Comparison of ENCODE assay signal across 8 cellular contexts in the genomic region with DNA sequence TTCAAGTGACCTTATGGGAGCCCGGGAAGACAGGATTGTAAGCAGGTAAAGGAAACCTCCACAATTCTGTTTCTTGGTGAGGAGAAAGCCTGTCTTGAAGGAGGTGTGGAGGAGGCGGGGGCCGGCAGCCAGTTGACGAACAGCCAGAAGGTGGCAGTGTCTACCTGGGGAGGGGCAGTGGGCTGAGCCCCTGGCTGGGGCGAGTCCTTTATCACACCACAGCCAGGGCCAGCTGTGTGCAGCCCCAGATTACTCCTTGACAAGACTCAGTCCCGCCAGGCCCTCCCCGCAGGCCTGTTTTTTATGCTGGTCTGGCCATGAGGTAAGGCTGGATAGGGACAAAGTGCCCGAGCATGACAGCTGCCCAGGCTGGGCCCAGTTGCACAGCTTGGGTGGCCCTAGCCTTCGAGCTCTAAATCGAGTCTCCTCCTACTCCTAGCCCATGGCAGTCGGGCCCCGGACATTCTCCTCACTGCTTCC. TPM values are rescaled to one million over a fixed set of nuclear protein-coding genes. Genes with fewer than 3 reads are reported as not detected.
A peak's percentile ranks its signal among the peaks of the same experiment; 100 is the strongest.
DNase-seq lines count a peak whose midpoint lies in the region; ATAC-seq and TF ChIP-seq lines count a peak whose summit lies in the region.

No MANE protein-coding gene starts in this region.

- H3K56ac ChIP-seq in mesendoderm (ENCODE audit: low read length) = peak overlapping the region; percentile 62

- peak overlapping the region; percentile 3 for H3K9ac ChIP-seq in mesendoderm (ENCODE audit: low read length)

- H3K4me3 ChIP-seq in Caco-2 (ENCODE audit: low read depth, low read length) (no peak overlapping the region), H7 (ENCODE audit: insufficient read depth, low read depth, low read length) (no peak overlapping the region), dorsolateral prefrontal cortex (no peak overlapping the region), mesendoderm (ENCODE audit: low read length) (no peak overlapping the region)

- no peak overlapping the region for H3K4me3 Mint-ChIP-seq in Caco-2 (ENCODE audit: unreplicated experiment)
- H3K4me3 Mint-ChIP-seq in activated CD4-positive, alpha-beta T cell treated with anti-CD3 and anti-CD28 coated beads for 36 hours = peak overlapping the region; percentile 20

- no peak overlapping the region for H3K4me2 ChIP-seq in mesendoderm (ENCODE audit: low read length)

- no peaks in the 10 kb centered on the region for H3K79me2 ChIP-seq in mesendoderm (ENCODE audit: control insufficient read depth, insufficient read depth, low read length)

- H3K18ac ChIP-seq in mesendoderm (ENCODE audit: low read length) = no peak overlapping the region

- H3K79me1 ChIP-seq in mesendoderm (ENCODE audit: low read length) = no peaks in the 10 kb centered on the region

- peak overlapping the region in 1 of 59 donors; percentile 18 for H3K27ac ChIP-seq in dorsolateral prefrontal cortex
- H3K27ac ChIP-seq in mesendoderm (ENCODE audit: low read depth, low read length) = no peak overlapping the region

- intact Hi-C loops in Caco-2 (cut with micrococcal nuclease; ENCODE audit: unreplicated experiment) (loop anchor here (1.0 to 5.0 kb wide), 2 partner anchors 78 to 144 kb away; no protein-coding TSS in a partner anchor), dorsolateral prefrontal cortex (cut with DNase I) (no loop called here)
- intact Hi-C loops in activated CD4-positive, alpha-beta T cell treated with anti-CD3 and anti-CD28 coated beads for 36 hours (cut with DNase I, micrococcal nuclease) = loop anchor here (1.0 to 5.0 kb wide), 8 partner anchors 41 to 339 kb away; a partner anchor contains a TSS

- H3K27me3 ChIP-seq in Caco-2 (replicated peaks; ENCODE audit: control insufficient read depth, insufficient read depth, low read length) = no peaks in the 10 kb centered on the region
- no peaks in the 10 kb centered on the region for H3K27me3 ChIP-seq in H7 (ENCODE audit: control insufficient read depth, insufficient read depth, low read length)
- no peaks in the 10 kb centered on the region for H3K27me3 ChIP-seq in dorsolateral prefrontal cortex
- no peaks in the 10 kb centered on the region for H3K27me3 ChIP-seq in mesendoderm (ENCODE audit: insufficient read depth, low read length, poor library complexity)

- H3K9me3 ChIP-seq in Caco-2 = 0 out of 2 replicates have a peak, but pooled peaks cover 4% of the 10 kb centered on the region

- H4K8ac ChIP-seq in mesendoderm (ENCODE audit: low read depth, low read length) = no peak overlapping the region

- no peaks in the 10 kb centered on the region for H3K27me3 Mint-ChIP-seq in Caco-2 (ENCODE audit: insufficient read depth, unreplicated experiment)
- no peaks in the 10 kb centered on the region for H3K27me3 Mint-ChIP-seq in activated CD4-positive, alpha-beta T cell treated with anti-CD3 and anti-CD28 coated beads for 36 hours

- H2BK5ac ChIP-seq in mesendoderm (ENCODE audit: low read length) = no peak overlapping the region

- no peaks in the 10 kb centered on the region for H3K36me3 Mint-ChIP-seq in Caco-2 (ENCODE audit: insufficient read depth, unreplicated experiment)
- peaks cover 5% of the 10 kb centered on the region for H3K36me3 Mint-ChIP-seq in activated CD4-positive, alpha-beta T cell treated with anti-CD3 and anti-CD28 coated beads for 36 hours (ENCODE audit: low read depth)

- no peak overlapping the region for H2BK15ac ChIP-seq in mesendoderm (replicated peaks; ENCODE audit: low read depth)

- H3K4me1 Mint-ChIP-seq in Caco-2 (ENCODE audit: low read depth, unreplicated experiment) = peaks cover 7% of the 10 kb centered on the region
- peaks cover 38% of the 10 kb centered on the region for H3K4me1 Mint-ChIP-seq in activated CD4-positive, alpha-beta T cell treated with anti-CD3 and anti-CD28 coated beads for 36 hours

- no CpG with 5 or more reads among the region's 12 CpGs for WGBS in mesendoderm (ENCODE audit: extremely low coverage, insufficient coverage, low lambda C conversion rate)

- H4K5ac ChIP-seq in mesendoderm (ENCODE audit: low read length) = no peak overlapping the region

- no peak overlapping the region for H3K23ac ChIP-seq in mesendoderm (ENCODE audit: low read length)

- peak; percentile 92 for ATAC-seq in activated CD4-positive, alpha-beta T cell treated with anti-CD3 and anti-CD28 coated beads for 36 hours

- DNase-seq in Caco-2 = peak; percentile 83 to 88
- DNase-seq in H7 = peak; percentile 96
- DNase-seq in NCI-H510A treated with DMSO at 0.1 percent for 48 hours (lab: John Stamatoyannopoulos, UW) = peak; percentile 79
- DNase-seq in activated CD4-positive, alpha-beta T cell treated with anti-CD3 and anti-CD28 coated beads for 36 hours = peak; percentile 90
- peak in 6 of 10 donors; percentile 13 to 53 (median 42) for DNase-seq in dorsolateral prefrontal cortex
- DNase-seq in mesendoderm = peak; percentile 93
- peak; percentile 16 for DNase-seq in stimulated activated CD8-positive, alpha-beta memory T cell treated with anti-CD3 and anti-CD28 coated beads, Interleukin-7, amount 100 ng/mL, for 24 hours (ENCODE audit: low read depth)
- no peak for DNase-seq in NCI-H446 treated with DMSO at 0.1 percent for 48 hours (lab: John Stamatoyannopoulos, UW)

- H3K4ac ChIP-seq in mesendoderm (ENCODE audit: low read depth, low read length) = no peak overlapping the region

- H3K36me3 ChIP-seq in Caco-2 (ENCODE audit: control insufficient read depth, insufficient read depth, low read length) = no peaks in the 10 kb centered on the region
- H3K36me3 ChIP-seq in H7 (replicated peaks; ENCODE audit: control insufficient read depth, insufficient read depth, low read length) = no peaks in the 10 kb centered on the region
- no peaks in the 10 kb centered on the region for H3K36me3 ChIP-seq in mesendoderm (ENCODE audit: control insufficient read depth, insufficient read depth, low read length)

- H2AK5ac ChIP-seq in mesendoderm (ENCODE audit: low read length) = no peak overlapping the region

- TF ChIP-seq CTCF in Caco-2 (IDR thresholded peaks at IDR 0.05; ENCODE audit: insufficient read depth in 1 of 2, low read depth in 1 of 2, low read length in 1 of 2, severe bottlenecking in 1 of 2, unreplicated experiment in 1 of 2) (peak; percentile 79 to 91), dorsolateral prefrontal cortex (IDR thresholded peaks at IDR 0.05 in 54 of 56, conservative IDR thresholded peaks at IDR 0.05 in 2 of 56; ENCODE audit: low read depth in 1 of 56, partially characterized antibody in 56 of 56) (peak in 53 of 56 donors; percentile 19 to 67 (median 45))

- H3K27ac Mint-ChIP-seq in Caco-2 (ENCODE audit: unreplicated experiment) = no peak overlapping the region
- peak overlapping the region; percentile 83 for H3K27ac Mint-ChIP-seq in activated CD4-positive, alpha-beta T cell treated with anti-CD3 and anti-CD28 coated beads for 36 hours

- CTCF ChIA-PET in Caco-2 (lab: Charles Lee) = interaction anchor here (0.6 to 2.8 kb wide), 9 partner anchors 9 to 470 kb away, joined by 3 to 39 read pairs (median 5); a partner anchor contains a TSS
- CTCF ChIA-PET in activated CD4-positive, alpha-beta T cell treated with anti-CD3 and anti-CD28 coated beads for 36 hours (lab: Charles Lee) = interaction anchor here (0.6 to 3.1 kb wide), 29 partner anchors 9 to 214 kb away, joined by 3 to 16 read pairs (median 4); a partner anchor contains a TSS

- H3K4me1 ChIP-seq in Caco-2 = no peaks in the 10 kb centered on the region
- no peaks in the 10 kb centered on the region for H3K4me1 ChIP-seq in mesendoderm (ENCODE audit: control insufficient read depth, low read depth, low read length)

- POLR2A ChIA-PET in Caco-2 (lab: Charles Lee) = interaction anchor here (1.1 kb wide), 1 partner anchor 90 kb away, joined by 5 read pairs; a partner anchor contains a TSS
- POLR2A ChIA-PET in activated CD4-positive, alpha-beta T cell treated with anti-CD3 and anti-CD28 coated beads for 36 hours (lab: Charles Lee) = interaction anchor here (0.8 kb wide), 1 partner anchor 91 kb away, joined by 3 read pairs; a partner anchor contains a TSS

- no peak overlapping the region for H2BK120ac ChIP-seq in mesendoderm (ENCODE audit: low read depth, low read length)

- BruUV-seq in Caco-2 (replicated peaks; lab: Mats Ljungman, UMichigan) = no TSS peak

- H3K9me3 Mint-ChIP-seq in Caco-2 (ENCODE audit: unreplicated experiment) = no peaks in the 10 kb centered on the region
- peaks cover 4% of the 10 kb centered on the region for H3K9me3 Mint-ChIP-seq in activated CD4-positive, alpha-beta T cell treated with anti-CD3 and anti-CD28 coated beads for 36 hours (ENCODE audit: low read depth)

RNA-seq across cellular contexts. Expression of a gene that starts 40.9 kb away (rescaled TPM):
- total RNA-seq in Caco-2 (2022) (28.3 and 28.7 TPM in 2 replicates), dorsolateral prefrontal cortex (100 to 1,000 TPM in 64 of 120 experiments, 10 to 100 TPM in 56; 40.2 to 175 (median 102) TPM)
- total RNA-seq in H7 (2014; rRNA removed; shearing (Covaris generic)) = 67.6 and 74.4 TPM in 2 replicates
- 100 to 1,000 TPM; 176 to 182 TPM for total RNA-seq in activated CD4-positive, alpha-beta T cell treated with anti-CD3 and anti-CD28 coated beads for 36 hours
- 18.1 TPM for polyA plus RNA-seq in mesendoderm (2013, experiment 1 of 2)
- 18.5 TPM for polyA plus RNA-seq in mesendoderm (2013, experiment 2 of 2)

RNA-seq across cellular contexts. Expression of a gene that starts 57.9 kb away (rescaled TPM):
- 13.9 and 14.6 TPM in 2 replicates for total RNA-seq in Caco-2 (2022)
- total RNA-seq in H7 (2014; rRNA removed; shearing (Covaris generic)) = 53.0 and 61.0 TPM in 2 replicates
- 10 to 100 TPM; 12.5 to 15.8 TPM for total RNA-seq in activated CD4-positive, alpha-beta T cell treated with anti-CD3 and anti-CD28 coated beads for 36 hours
- 100 to 1,000 TPM in 10 of 120 experiments, 10 to 100 TPM in 110; 21.9 to 147 (median 66.9) TPM for total RNA-seq in dorsolateral prefrontal cortex
- 14.6 TPM for polyA plus RNA-seq in mesendoderm (2013, experiment 1 of 2)
- polyA plus RNA-seq in mesendoderm (2013, experiment 2 of 2) = 14.6 TPM

Comparison
In these comparisons a context has a peak if more than half of its experiments do, and no peak if none do; other contexts are left out.
1. intact Hi-C loops: an anchor here in Caco-2 (1.0 to 5.0 kb wide) and activated CD4-positive, alpha-beta T cell treated with anti-CD3 and anti-CD28 coated beads for 36 hours (1.0 to 5.0 kb wide); none called in dorsolateral prefrontal cortex.